Comparison of ENCODE assay signal across 8 cellular contexts in the genomic region with DNA sequence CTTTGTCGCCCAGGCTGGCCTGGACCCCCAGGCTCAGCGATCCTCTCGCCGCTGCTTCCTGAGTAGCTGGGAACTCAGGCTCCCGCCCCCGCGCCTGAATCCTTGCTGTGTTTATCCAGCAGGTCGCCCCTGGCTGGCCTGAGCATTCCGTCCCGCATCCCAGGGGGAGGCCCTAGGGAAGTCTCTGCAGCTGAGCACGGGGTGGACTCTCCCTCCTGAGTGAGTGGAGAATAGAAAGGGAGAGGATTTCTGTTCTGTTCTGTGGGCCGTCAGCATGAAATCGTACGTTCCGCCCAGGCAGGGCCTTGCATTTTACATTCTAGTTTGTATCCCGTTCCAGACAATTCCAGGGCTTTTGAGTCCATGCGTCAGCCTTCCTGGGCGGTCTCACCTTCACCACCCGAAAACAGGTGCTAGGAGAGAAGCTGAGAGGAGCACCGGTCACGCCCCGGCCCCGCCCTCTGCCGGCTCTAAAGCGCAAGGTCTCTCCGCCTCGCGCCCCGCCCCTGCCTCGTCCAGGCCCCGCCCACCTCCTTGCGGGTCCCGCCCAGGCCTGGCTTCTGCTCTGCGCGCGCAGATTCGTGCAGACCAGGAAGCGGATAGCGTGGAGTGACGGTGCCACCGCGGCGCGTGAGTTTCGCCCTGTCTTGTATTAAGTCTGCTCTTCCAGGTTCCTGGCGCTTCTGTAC. TPM values are rescaled to one million over a fixed set of nuclear protein-coding genes. Genes with fewer than 3 reads are reported as not detected.
DNase-seq lines count a peak whose midpoint lies in the region; ATAC-seq and TF ChIP-seq lines count a peak whose summit lies in the region.

A gene (plus strand): TSS at position 586 of the 689 bp plus-strand sequence. CDS start 15,285 bp downstream, outside the sequence.

- no peaks in the 10 kb centered on the region for H3K27me3 ChIP-seq in adrenal gland
- H3K27me3 ChIP-seq in heart right ventricle, result no peaks in the 10 kb centered on the region
- no peaks in the 10 kb centered on the region for H3K27me3 ChIP-seq in upper lobe of left lung

- ATAC-seq in HG02759 (IDR thresholded peaks at IDR 0.05; ENCODE audit: unreplicated experiment), result peak; percentile 98
- ATAC-seq in heart right ventricle, result peak; percentile 100
- peak; percentile 100 for ATAC-seq in upper lobe of left lung (ENCODE audit: low FRiP score in 2 of 2)

- H3K27ac ChIP-seq in adrenal gland (peak within 1 kb of the TSS; percentile 53 to 88 (median 70)), heart right ventricle (peak within 1 kb of the TSS in 9 of 10 donors; percentile 60 to 87 (median 74)), upper lobe of left lung (peak within 1 kb of the TSS; percentile 75 to 85 (median 82))

- H3K4me1 ChIP-seq in adrenal gland (replicated peaks in 1 of 2), result peaks cover 0 to 5% of the 10 kb centered on the region in 2 donors
- peaks cover 0 to 18% (median 7%) of the 10 kb centered on the region in 9 donors for H3K4me1 ChIP-seq in heart right ventricle
- peaks cover 0 to 6% (median 6%) of the 10 kb centered on the region in 4 donors for H3K4me1 ChIP-seq in upper lobe of left lung

- H3K4me3 ChIP-seq in GM12875 (ENCODE audit: low read depth, low read length) (peak within 1 kb of the TSS; percentile 66), adrenal gland (peak within 1 kb of the TSS in 3 of 4 donors; percentile 23 to 70 (median 50)), heart right ventricle (peak within 1 kb of the TSS; percentile 58 to 97 (median 77)), upper lobe of left lung (peak within 1 kb of the TSS; percentile 37 to 66 (median 60))

- WGBS in adrenal gland, 4 donors, result 1 to 3% (median 2%) methylated on average over 11 to 46 of the region's 46 CpGs
- WGBS in heart right ventricle, 2 donors, result 0% methylated on average over 46 of the region's 46 CpGs
- 1 to 2% methylated on average over 19 to 31 of the region's 46 CpGs for WGBS in upper lobe of left lung, 2 donors

- H3K9me3 ChIP-seq in adrenal gland (replicated peaks in 1 of 3) (no peaks in the 10 kb centered on the region), heart right ventricle (no peaks in the 10 kb centered on the region), upper lobe of left lung (no peaks in the 10 kb centered on the region)

- TF ChIP-seq POLR2A in adrenal gland (IDR thresholded peaks at IDR 0.05) (peak in 1 of 2 donors; percentile 75), upper lobe of left lung (IDR thresholded peaks at IDR 0.05) (peak in 3 of 4 donors; percentile 75 to 84 (median 79))

- H3K36me3 ChIP-seq in adrenal gland (replicated peaks in 1 of 2), result no peaks in the 10 kb centered on the region
- peaks cover 0 to 33% (median 7%) of the 10 kb centered on the region in 9 donors for H3K36me3 ChIP-seq in heart right ventricle
- peaks cover 0 to 23% (median 1%) of the 10 kb centered on the region in 4 donors for H3K36me3 ChIP-seq in upper lobe of left lung

- TF ChIP-seq EP300 in upper lobe of left lung (IDR thresholded peaks at IDR 0.05), result no peak

- peak; percentile 38; the same call in 1 of the 2 replicates for TF ChIP-seq CTCF in GM12875 (IDR thresholded peaks at IDR 0.05; ENCODE audit: borderline replicate concordance, insufficient read depth, low read depth, low read length)
- peak; percentile 17 to 49 (median 42) for TF ChIP-seq CTCF in adrenal gland (IDR thresholded peaks at IDR 0.05)
- TF ChIP-seq CTCF in heart right ventricle (IDR thresholded peaks at IDR 0.05), result peak in 8 of 9 donors; percentile 40 to 68 (median 60)
- TF ChIP-seq CTCF in upper lobe of left lung (IDR thresholded peaks at IDR 0.05), result peak; percentile 44 to 66 (median 50)

- intact Hi-C loops in adrenal gland (cut with DNase I) (no loop called here), heart right ventricle (cut with DNase I) (loop anchor here in 8 of 10 donors (5.0 to 10.0 kb wide), 6 partner anchors 36 to 316 kb away; a partner anchor contains a TSS), posterior vena cava (cut with DNase I) (no loop called here)

- DNase-seq in NCI-H1417 (lab: John Stamatoyannopoulos, UW) (peak; percentile 94 to 98 (median 97)), SW480 (ENCODE audit: low spot score) (peak; percentile 98), adrenal gland (peak; percentile 95 to 98 (median 97)), heart right ventricle (peak; percentile 92 to 97), posterior vena cava (ENCODE audit: low spot score) (peak; percentile 99), upper lobe of left lung (peak; percentile 99 to 100)

RNA-seq across cellular contexts. Expression of the gene that starts here (rescaled TPM):
- 10 to 100 TPM in 4 of 8 donors, 1 to 10 TPM in 4; 5.8 to 15.2 (median 9.9) TPM for total RNA-seq in adrenal gland
- polyA plus RNA-seq in adrenal gland, result 10 to 100 TPM; 10.9 to 22.0 (median 11.0) TPM
- total RNA-seq in heart right ventricle, result 1 to 10 TPM; 2.4 to 4.2 (median 3.4) TPM
- 1 to 10 TPM; 2.8 to 6.9 TPM for polyA plus RNA-seq in heart right ventricle
- 1 to 10 TPM; 9.6 to 9.9 TPM for total RNA-seq in posterior vena cava
- 10 to 100 TPM in 2 of 6 donors, 1 to 10 TPM in 4; 5.0 to 26.2 (median 9.5) TPM for total RNA-seq in upper lobe of left lung

Comparison
In these comparisons a context has a peak if more than half of its experiments do, and no peak if none do; other contexts are left out.
1. Peak in every context shown above with its lines: DNase-seq, ATAC-seq, H3K4me3 ChIP-seq and H3K27ac ChIP-seq.
2. intact Hi-C loops: an anchor here in heart right ventricle (5.0 to 10.0 kb wide); none called in adrenal gland and posterior vena cava.